In genomic region chr2:217886720-217887309, GRCh38 we compare ENCODE assay signal across 8 cellular contexts.
DNase-seq lines count a peak whose midpoint lies in the region; ATAC-seq and TF ChIP-seq lines count a peak whose summit lies in the region.

No MANE protein-coding gene starts in this region.

- peak; percentile 85 for DNase-seq in AG08395 (ENCODE audit: low spot score)
- peak; percentile 65 for DNase-seq in M059J (ENCODE audit: low read depth)
- peak; percentile 40 for DNase-seq in SKM-1 treated with dmso at 0.1 percent for 144 hours (lab: John Stamatoyannopoulos, UW; ENCODE audit: unreplicated experiment)
- DNase-seq in activated naive CD8-positive, alpha-beta T cell treated with anti-CD3 and anti-CD28 coated beads, Interleukin-2, amount 50 U/mL, for 24 hours, result peak; percentile 74
- DNase-seq in left cardiac atrium, result peak; percentile 81
- no peak for DNase-seq in retinal pigment epithelial cell (ENCODE audit: low read depth)

- H3K9me3 Mint-ChIP-seq in activated naive CD8-positive, alpha-beta T cell treated with anti-CD3 and anti-CD28 coated beads, Interleukin-2, amount 50 U/mL, for 24 hours, result no peaks in the 10 kb centered on the region

- intact Hi-C loops in left cardiac atrium (cut with DNase I), result loop anchor here (2.0 to 5.0 kb wide), 2 partner anchors 98 to 100 kb away; no protein-coding TSS in a partner anchor

- H3K27ac Mint-ChIP-seq in activated naive CD8-positive, alpha-beta T cell treated with anti-CD3 and anti-CD28 coated beads, Interleukin-2, amount 50 U/mL, for 24 hours, result no peak overlapping the region

- H3K27me3 Mint-ChIP-seq in activated naive CD8-positive, alpha-beta T cell treated with anti-CD3 and anti-CD28 coated beads, Interleukin-2, amount 50 U/mL, for 24 hours, result peaks cover 4% of the 10 kb centered on the region

- H3K4me1 Mint-ChIP-seq in activated naive CD8-positive, alpha-beta T cell treated with anti-CD3 and anti-CD28 coated beads, Interleukin-2, amount 50 U/mL, for 24 hours, result peaks cover 3% of the 10 kb centered on the region

- H3K4me3 Mint-ChIP-seq in activated naive CD8-positive, alpha-beta T cell treated with anti-CD3 and anti-CD28 coated beads, Interleukin-2, amount 50 U/mL, for 24 hours, result no peak overlapping the region

- ATAC-seq in GM18867 (IDR thresholded peaks at IDR 0.05; ENCODE audit: unreplicated experiment) (peak; percentile 80), left cardiac atrium (peak; percentile 30 to 33), GM18868 (IDR thresholded peaks at IDR 0.05; ENCODE audit: unreplicated experiment) (no peak)
- ATAC-seq in activated naive CD8-positive, alpha-beta T cell treated with anti-CD3 and anti-CD28 coated beads, Interleukin-2, amount 50 U/mL, for 24 hours, result peak; percentile 65

- H3K4me3 ChIP-seq in retinal pigment epithelial cell (ENCODE audit: low read length), result no peak overlapping the region

- H3K36me3 Mint-ChIP-seq in activated naive CD8-positive, alpha-beta T cell treated with anti-CD3 and anti-CD28 coated beads, Interleukin-2, amount 50 U/mL, for 24 hours (ENCODE audit: low read depth), result no peaks in the 10 kb centered on the region

- peak; percentile 84 for TF ChIP-seq CTCF in retinal pigment epithelial cell (conservative IDR thresholded peaks at IDR 0.05; ENCODE audit: low read depth, low read length)
